In genomic region chr7:16318989-16319915, GRCh38 we compare ENCODE assay signal across 16 cellular contexts.
A peak's percentile ranks its signal among the peaks of the same experiment; 100 is the strongest.
DNase-seq lines count a peak whose midpoint lies in the region; ATAC-seq and TF ChIP-seq lines count a peak whose summit lies in the region.
"Had no signal": no experiment of that assay in that cellular context is flagged by ENCODE, and none has a peak within 500 bp of the region (broad histone marks: within the 10 kb centered on the region; RNA-seq: fewer than 3 reads in every experiment).

No MANE protein-coding gene starts in this region.

- no peak for TF ChIP-seq CTCF in cardiac fibroblast (IDR thresholded peaks at IDR 0.05; ENCODE audit: low read depth, low read length)

- no peaks in the 10 kb centered on the region for H3K9me3 Mint-ChIP-seq in activated naive CD4-positive, alpha-beta T cell treated with anti-CD3 and anti-CD28 coated beads for 36 hours
- H3K9me3 Mint-ChIP-seq: endodermal cell; stimulated activated naive B cell treated with anti-CD40 and anti-IgM and Interleukin-4, amounts not matched to agents 10 μg/mL and 1 μg/mL and 100 μg/mL, for 72 hours had no signal

- intact Hi-C loops in activated naive CD4-positive, alpha-beta T cell treated with anti-CD3 and anti-CD28 coated beads for 36 hours (cut with micrococcal nuclease), result no loop called here

- peak; percentile 37 for DNase-seq in DMS53 treated with DMSO at 0.1 percent for 48 hours (lab: John Stamatoyannopoulos, UW; ENCODE audit: unreplicated experiment)
- DNase-seq in NCI-H446 treated with DMSO at 0.1 percent for 48 hours (lab: John Stamatoyannopoulos, UW), result peak; percentile 35
- DNase-seq in cardiac fibroblast (ENCODE audit: low read depth in 2 of 2), result peak; percentile 26 to 55
- peak; percentile 56 for DNase-seq in middle frontal gyrus (ENCODE audit: extremely low spot score, low spot score)
- no peak for DNase-seq in activated naive CD4-positive, alpha-beta T cell treated with anti-CD3 and anti-CD28 coated beads for 36 hours
- no peak for DNase-seq in activated naive CD4-positive, alpha-beta T cell treated with anti-CD3 and anti-CD28 coated beads, Interleukin-2, amount 50 U/mL, for 16 hours
- DNase-seq in T-helper 2 cell, result no peak
- DNase-seq: activated CD4-positive, CD25-positive, alpha-beta regulatory T cell; endodermal cell; NCI-H345; SIG-M5; stimulated activated naive B cell treated with anti-CD40 and anti-IgM and Interleukin-4, amounts not matched to agents 10 μg/mL and 1 μg/mL and 100 μg/mL, for 72 hours had no signal

- H3K27me3 Mint-ChIP-seq in activated naive CD4-positive, alpha-beta T cell treated with anti-CD3 and anti-CD28 coated beads for 36 hours (ENCODE audit: low read depth), result no peaks in the 10 kb centered on the region
- H3K27me3 Mint-ChIP-seq: stimulated activated naive B cell treated with anti-CD40 and anti-IgM and Interleukin-4, amounts not matched to agents 10 μg/mL and 1 μg/mL and 100 μg/mL, for 72 hours had no signal

- ATAC-seq in HG02588 (IDR thresholded peaks at IDR 0.05; ENCODE audit: unreplicated experiment), result no peak
- ATAC-seq: stimulated activated naive B cell treated with anti-CD40 and anti-IgM and Interleukin-4, amounts not matched to agents 10 μg/mL and 1 μg/mL and 100 μg/mL, for 72 hours had no signal

- CTCF ChIA-PET in activated naive CD4-positive, alpha-beta T cell treated with anti-CD3 and anti-CD28 coated beads for 36 hours (lab: Charles Lee), result no interaction called here

- H3K4me1 Mint-ChIP-seq in activated naive CD4-positive, alpha-beta T cell treated with anti-CD3 and anti-CD28 coated beads for 36 hours (ENCODE audit: low read depth), result no peaks in the 10 kb centered on the region
- H3K4me1 Mint-ChIP-seq: endodermal cell; stimulated activated naive B cell treated with anti-CD40 and anti-IgM and Interleukin-4, amounts not matched to agents 10 μg/mL and 1 μg/mL and 100 μg/mL, for 72 hours had no signal

- H3K36me3 Mint-ChIP-seq in activated naive CD4-positive, alpha-beta T cell treated with anti-CD3 and anti-CD28 coated beads for 36 hours (ENCODE audit: low read depth), result no peaks in the 10 kb centered on the region
- H3K36me3 Mint-ChIP-seq: mesothelial cell of epicardium; stimulated activated naive B cell treated with anti-CD40 and anti-IgM and Interleukin-4, amounts not matched to agents 10 μg/mL and 1 μg/mL and 100 μg/mL, for 72 hours had no signal

- H3K4me3 Mint-ChIP-seq in activated naive CD4-positive, alpha-beta T cell treated with anti-CD3 and anti-CD28 coated beads for 36 hours, result no peak overlapping the region
- H3K4me3 Mint-ChIP-seq: endodermal cell; mesothelial cell of epicardium; stimulated activated naive B cell treated with anti-CD40 and anti-IgM and Interleukin-4, amounts not matched to agents 10 μg/mL and 1 μg/mL and 100 μg/mL, for 72 hours had no signal

- no peak overlapping the region for H3K4me3 ChIP-seq in cardiac fibroblast (replicated peaks in 1 of 2; ENCODE audit: low read depth in 2 of 2, low read length in 2 of 2)
- H3K4me3 ChIP-seq: BLaER1 treated with 17β-estradiol and CSF1 and Interleukin-3, amounts not matched to agents 10 nM and 100 nM; prostate gland had no signal

- no peak overlapping the region for H3K27ac Mint-ChIP-seq in activated naive CD4-positive, alpha-beta T cell treated with anti-CD3 and anti-CD28 coated beads for 36 hours
- H3K27ac Mint-ChIP-seq: endodermal cell; mesothelial cell of epicardium; stimulated activated naive B cell treated with anti-CD40 and anti-IgM and Interleukin-4, amounts not matched to agents 10 μg/mL and 1 μg/mL and 100 μg/mL, for 72 hours had no signal

Comparison
In these comparisons a context has a peak if more than half of its experiments do, and no peak if none do; other contexts are left out.
1. DNase-seq: peak in DMS53 treated with DMSO at 0.1 percent for 48 hours (single experiment), NCI-H446 treated with DMSO at 0.1 percent for 48 hours (single experiment), cardiac fibroblast (2 of 2) and middle frontal gyrus (single experiment); none in activated naive CD4-positive, alpha-beta T cell treated with anti-CD3 and anti-CD28 coated beads for 36 hours (single experiment), activated naive CD4-positive, alpha-beta T cell treated with anti-CD3 and anti-CD28 coated beads, Interleukin-2, amount 50 U/mL, for 16 hours (single experiment) and T-helper 2 cell (0 of 5).